In genomic region chr5:80164799-80165198, GRCh38 we compare ENCODE assay signal across 13 cellular contexts.
"Had no signal": no experiment of that assay in that cellular context is flagged by ENCODE, and none has a peak within 500 bp of the region (broad histone marks: within the 10 kb centered on the region; RNA-seq: fewer than 3 reads in every experiment).

No MANE protein-coding gene starts in this region.

- H3K4me3 Mint-ChIP-seq: immature natural killer cell; stimulated activated memory B cell treated with anti-CD40 and anti-IgM and Interleukin-4, amounts not matched to agents 10 μg/mL and 1 μg/mL and 100 μg/mL, for 72 hours; WTC11 had no signal

- H3K27me3 ChIP-seq: heart left ventricle, ovary, tibial artery, vagina had no signal

- H3K27me3 Mint-ChIP-seq: stimulated activated memory B cell treated with anti-CD40 and anti-IgM and Interleukin-4, amounts not matched to agents 10 μg/mL and 1 μg/mL and 100 μg/mL, for 72 hours had no signal

- H3K27ac Mint-ChIP-seq: immature natural killer cell; stimulated activated memory B cell treated with anti-CD40 and anti-IgM and Interleukin-4, amounts not matched to agents 10 μg/mL and 1 μg/mL and 100 μg/mL, for 72 hours had no signal

- H3K4me1 ChIP-seq: tibial artery, vagina had no signal

- H3K27ac ChIP-seq: epithelial cell of prostate, heart left ventricle, ovary, tibial artery, vagina had no signal

- H3K4me3 ChIP-seq: heart left ventricle, ovary, tibial artery, vagina had no signal

- H3K4me1 Mint-ChIP-seq: immature natural killer cell had no signal

- H3K36me3 ChIP-seq: ovary had no signal

- ATAC-seq: heart left ventricle; stimulated activated memory B cell treated with anti-CD40 and anti-IgM and Interleukin-4, amounts not matched to agents 10 μg/mL and 1 μg/mL and 100 μg/mL, for 72 hours; WTC11 had no signal

- H3K9me3 ChIP-seq: ovary, tibial artery, vagina had no signal

- DNase-seq: activated CD4-positive, alpha-beta T cell treated with anti-CD3 and anti-CD28 coated beads for 4 hours; activated effector memory CD4-positive, alpha-beta T cell treated with anti-CD3 and anti-CD28 coated beads, Interleukin-2, amount 50 U/mL, for 16 hours; dermis blood vessel endothelial cell; heart left ventricle; immature natural killer cell; stimulated activated CD4-positive, alpha-beta T cell treated with anti-CD3 and anti-CD28 coated beads, Interleukin-2, amount 100 ng/mL, for 48 hours; T-helper 2 cell; tibial artery had no signal

- H3K9me3 Mint-ChIP-seq: immature natural killer cell had no signal
